16 cellular contexts compared by ENCODE assay signal in genomic region chr4:99540287-99540939, GRCh38. TPM values are rescaled to one million over a fixed set of nuclear protein-coding genes. Genes with fewer than 3 reads are reported as not detected.
"Had no signal": no experiment of that assay in that cellular context is flagged by ENCODE, and none has a peak within 500 bp of the region (broad histone marks: within the 10 kb centered on the region; RNA-seq: fewer than 3 reads in every experiment).

No MANE protein-coding gene starts in this region.

- ATAC-seq: esophagus mucosa, psoas muscle, right lobe of liver, T-helper 17 cell had no signal

- H3K4me2 ChIP-seq: hepatocyte had no signal

- H3K4me3 ChIP-seq: adrenal gland, hepatocyte, psoas muscle, right lobe of liver had no signal

- H3K36me3 ChIP-seq: adrenal gland, right lobe of liver, WERI-Rb-1 had no signal

- H3K27ac ChIP-seq: adrenal gland, hepatocyte, psoas muscle, right lobe of liver, WERI-Rb-1 had no signal

- H2AFZ ChIP-seq: hepatocyte had no signal

- H3K4me1 ChIP-seq: adrenal gland, psoas muscle had no signal

- H3K4me3 Mint-ChIP-seq: nephron, T-helper 17 cell had no signal

- H3K9me3 ChIP-seq: adrenal gland, right lobe of liver had no signal

- H3K9me3 Mint-ChIP-seq: nephron had no signal

- H3K27me3 ChIP-seq: adrenal gland, hepatocyte, right lobe of liver had no signal

- DNase-seq: activated CD4-positive, alpha-beta T cell treated with anti-CD3 and anti-CD28 coated beads, Interleukin-2, amount 50 U/mL, for 48 hours; activated naive CD4-positive, alpha-beta T cell treated with anti-CD3 and anti-CD28 coated beads, Interleukin-2, amount 50 U/mL, for 16 hours; adrenal gland; islet precursor cell; occipital lobe; psoas muscle; right lobe of liver; T-helper 17 cell; WERI-Rb-1 had no signal

- H3K27ac Mint-ChIP-seq: T-helper 17 cell had no signal

- H3K4me1 Mint-ChIP-seq: T-helper 17 cell had no signal

RNA-seq across cellular contexts. Expression of gene C4orf17, which starts 29.6 kb away (rescaled TPM):
- total RNA-seq: adrenal gland, cardiac septum, esophagus mucosa, hepatocyte, liver, mesenteric fat pad, occipital lobe, psoas muscle, right lobe of liver, T-helper 17 cell, urinary bladder had no signal
- polyA plus RNA-seq: adrenal gland, hepatocyte, liver, psoas muscle, urinary bladder had no signal

RNA-seq across cellular contexts. Expression of gene MTTP, which starts 34.2 kb away (rescaled TPM):
- total RNA-seq: esophagus mucosa, T-helper 17 cell had no signal
